6 cellular contexts compared by ENCODE assay signal in genomic region chr1:109249654-109250401, GRCh38. TPM values are rescaled to one million over a fixed set of nuclear protein-coding genes. Genes with fewer than 3 reads are reported as not detected.
DNase-seq lines count a peak whose midpoint lies in the region; ATAC-seq and TF ChIP-seq lines count a peak whose summit lies in the region.

No MANE protein-coding gene starts in this region.

- 2 to 6% (median 3%) methylated on average over 18 to 80 of the region's 80 CpGs for WGBS in ovary, 3 donors

- intact Hi-C loops in ovary (cut with DNase I) = no loop called here

- ATAC-seq in GM18498 (IDR thresholded peaks at IDR 0.05; ENCODE audit: unreplicated experiment) (peak; percentile 50), HG03045 (IDR thresholded peaks at IDR 0.05; ENCODE audit: unreplicated experiment) (peak; percentile 41)

- no peak overlapping the region for H3K27ac ChIP-seq in ovary

- peak overlapping the region; percentile 27 to 36 for H3K4me3 ChIP-seq in cardiac fibroblast (replicated peaks in 1 of 2; ENCODE audit: low read depth in 2 of 2, low read length in 2 of 2)
- peak overlapping the region; percentile 59 for H3K4me3 ChIP-seq in ovary

- no peak for TF ChIP-seq EP300 in ovary (IDR thresholded peaks at IDR 0.05)

- no peak for TF ChIP-seq POLR2A in ovary (IDR thresholded peaks at IDR 0.05)

- no peaks in the 10 kb centered on the region for H3K9me3 ChIP-seq in ovary

- H3K36me3 ChIP-seq in ovary = no peaks in the 10 kb centered on the region

- H3K4me1 ChIP-seq in ovary (ENCODE audit: insufficient read depth) = peaks cover 4% of the 10 kb centered on the region

- TF ChIP-seq CTCF in cardiac fibroblast (IDR thresholded peaks at IDR 0.05; ENCODE audit: low read depth, low read length) = no peak
- no peak for TF ChIP-seq CTCF in ovary (IDR thresholded peaks at IDR 0.05)

- no peak for DNase-seq in cardiac fibroblast (ENCODE audit: low read depth in 2 of 2)
- peak in 2 of 5 donors; percentile 22 to 35 for DNase-seq in ovary
- no peak for DNase-seq in RPMI8226
- no peak for DNase-seq in superior temporal gyrus (ENCODE audit: extremely low spot score)

- no peaks in the 10 kb centered on the region for H3K27me3 ChIP-seq in ovary

RNA-seq across cellular contexts. Expression of gene CELSR2, which starts 0.5 kb away (rescaled TPM):
- 10 to 100 TPM in 2 of 7 donors, 1 to 10 TPM in 5; 2.2 to 17.1 (median 6.6) TPM for total RNA-seq in ovary
- 1 to 10 TPM in 1 of 2 donors, under 1 TPM in 1; 0.90 to 1.3 TPM for polyA plus RNA-seq in ovary

RNA-seq across cellular contexts. Expression of gene PSRC1, which starts 33.1 kb away (rescaled TPM):
- total RNA-seq in ovary = 1 to 10 TPM; 1.0 to 8.1 (median 4.5) TPM
- 1 to 10 TPM; 5.3 to 5.9 TPM for polyA plus RNA-seq in ovary

RNA-seq across cellular contexts. Expression of gene SARS1, which starts 36.1 kb away (rescaled TPM):
- total RNA-seq in ovary = 100 to 1,000 TPM in 6 of 7 donors, 10 to 100 TPM in 1; 83.7 to 317 (median 119) TPM
- polyA plus RNA-seq in ovary = 100 to 1,000 TPM in 1 of 2 donors, 10 to 100 TPM in 1; 97.5 to 206 TPM

RNA-seq across cellular contexts. Expression of gene MYBPHL, which starts 57.0 kb away (rescaled TPM):
- under 1 TPM in 1 of 7 donors, not detected in 6; 0.38 TPM for total RNA-seq in ovary
- polyA plus RNA-seq in ovary = not detected
